1 cellular context compared by ENCODE assay signal in genomic region chr7:150359007-150359917, GRCh38.
TF ChIP-seq lines count a peak whose summit lies in the region.

No MANE protein-coding gene starts in this region.

TF ChIP-seq in K562, 482 proteins besides CTCF, POLR2A, EP300 and RAD21 (continues in another document):
- TF ChIP-seq SLC30A9 (CRISPR knock-in tag; IDR thresholded peaks at IDR 0.05) (no peak), PBX2 (CRISPR knock-in tag; IDR thresholded peaks at IDR 0.05; ENCODE audit: low read depth) (no peak), PBX2 (tag; conservative IDR thresholded peaks at IDR 0.05; ENCODE audit: low read depth) (no peak), CAMTA2 (CRISPR knock-in tag; conservative IDR thresholded peaks at IDR 0.05) (no peak), ELF2 (CRISPR knock-in tag; IDR thresholded peaks at IDR 0.05) (no peak), ZBTB12 (CRISPR knock-in tag; IDR thresholded peaks at IDR 0.05) (no peak), BRF1 (IDR thresholded peaks at IDR 0.05; ENCODE audit: borderline replicate concordance, extremely low read depth, insufficient read length) (no peak), PHF20 (IDR thresholded peaks at IDR 0.05; ENCODE audit: partially characterized antibody) (peak; percentile 78), ETV5 (CRISPR knock-in tag; IDR thresholded peaks at IDR 0.05; ENCODE audit: low read depth) (no peak), TAL1 (IDR thresholded peaks at IDR 0.05) (no peak), ZNF280A (IDR thresholded peaks at IDR 0.05; ENCODE audit: low read depth, partially characterized antibody) (peak; percentile 63), CREM (IDR thresholded peaks at IDR 0.05; ENCODE audit: low read depth) (no peak), ZNF354B (CRISPR knock-in tag; IDR thresholded peaks at IDR 0.05) (no peak), BCOR (IDR thresholded peaks at IDR 0.05) (peak; percentile 33; the same call in 1 of the 2 replicates), TCFL5 (CRISPR knock-in tag; conservative IDR thresholded peaks at IDR 0.05) (no peak), ZBTB9 (CRISPR knock-in tag; IDR thresholded peaks at IDR 0.05) (no peak), CCAR2 (IDR thresholded peaks at IDR 0.05; ENCODE audit: low read depth, low read length) (no peak), TARDBP (IDR thresholded peaks at IDR 0.05) (no peak), PCBP2 (IDR thresholded peaks at IDR 0.05; ENCODE audit: low read depth, low read length, poor library complexity, severe bottlenecking) (no peak), ELF4 (CRISPR knock-in tag; IDR thresholded peaks at IDR 0.05) (0 out of 2 replicates have a peak, but pooled peaks have one; percentile 44), CHD7 (IDR thresholded peaks at IDR 0.05; ENCODE audit: low read depth, low read length) (no peak), SNIP1 (IDR thresholded peaks at IDR 0.05; ENCODE audit: low read depth) (no peak), RBM17 (IDR thresholded peaks at IDR 0.05; ENCODE audit: borderline replicate concordance, low read depth, low read length) (no peak), RBBP5 (IDR thresholded peaks at IDR 0.05; ENCODE audit: borderline replicate concordance, insufficient read depth, low read length, poor library complexity, severe bottlenecking) (no peak), NFE2 (IDR thresholded peaks at IDR 0.05; ENCODE audit: low read depth) (no peak), GABPB2 (CRISPR knock-in tag; conservative IDR thresholded peaks at IDR 0.05) (no peak), MCM7 (IDR thresholded peaks at IDR 0.05) (peak in 1 of 2 experiments; percentile 71; a peak in 1 of 4 replicates), HDAC6 (IDR thresholded peaks at IDR 0.05; ENCODE audit: low read depth, low read length) (peak; percentile 71; the same call in 1 of the 2 replicates), ZNF384 (IDR thresholded peaks at IDR 0.05; ENCODE audit: low read depth, low read length) (no peak), HOMEZ (CRISPR knock-in tag; IDR thresholded peaks at IDR 0.05) (no peak), PTRF (tag; IDR thresholded peaks at IDR 0.05) (no peak), ZC3H8 (IDR thresholded peaks at IDR 0.05) (0 out of 2 replicates have a peak, but pooled peaks have one; percentile 76), TSC22D4 (tag; IDR thresholded peaks at IDR 0.05) (peak; percentile 75; the same call in 1 of the 2 replicates), TAF15 (IDR thresholded peaks at IDR 0.05; ENCODE audit: low read depth, low read length) (no peak), ZNF12 (CRISPR knock-in tag; IDR thresholded peaks at IDR 0.05) (peak; percentile 34; the same call in 1 of the 2 replicates), ZHX1 (conservative IDR thresholded peaks at IDR 0.05; ENCODE audit: low read length) (no peak)
